Comparison of ENCODE assay signal across 18 cellular contexts in the genomic region with DNA sequence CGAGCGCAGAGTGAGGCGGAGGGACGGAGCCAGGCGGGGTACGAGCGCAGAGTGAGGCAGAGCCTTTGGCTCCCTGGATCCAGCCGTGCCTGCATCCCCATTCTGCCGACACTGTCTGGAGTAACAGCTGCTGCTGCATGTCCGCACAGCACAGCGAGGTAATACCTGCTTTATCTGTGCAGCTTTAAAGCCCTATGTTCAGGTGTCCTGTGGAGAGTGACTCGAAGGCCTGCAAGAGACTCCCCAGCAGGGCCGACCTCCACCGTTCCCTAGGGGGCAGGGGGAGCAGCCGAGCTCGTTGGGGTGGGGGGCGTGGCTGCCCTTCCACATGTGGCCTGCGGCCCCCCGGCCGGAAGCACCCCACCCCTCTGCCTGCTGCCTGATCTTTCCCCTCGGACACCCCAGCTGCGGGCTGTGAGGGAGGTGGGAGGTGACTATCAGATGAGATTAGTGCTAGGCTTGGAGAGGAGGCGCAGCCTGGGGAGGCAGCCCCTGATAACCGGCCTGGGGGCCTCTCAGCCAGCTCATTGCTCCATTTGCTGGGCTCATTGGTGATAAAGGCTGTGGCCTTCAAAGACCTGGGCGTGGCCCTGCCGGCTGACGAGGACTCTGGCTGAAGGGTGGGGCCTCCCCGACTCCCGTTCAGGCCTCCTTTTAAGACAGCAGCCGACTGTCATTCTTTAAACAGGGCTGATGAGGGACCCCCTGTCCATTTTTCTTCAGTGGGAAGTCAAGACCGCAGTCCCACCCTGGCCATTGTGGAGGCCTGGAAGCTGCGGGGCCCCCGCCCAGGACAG. TPM values are rescaled to one million over a fixed set of nuclear protein-coding genes. Genes with fewer than 3 reads are reported as not detected.
DNase-seq lines count a peak whose midpoint lies in the region; ATAC-seq, FAIRE-seq and TF ChIP-seq lines count a peak whose summit lies in the region.
"Had no signal": no experiment of that assay in that cellular context is flagged by ENCODE, and none has a peak within 500 bp of the region (broad histone marks: within the 10 kb centered on the region; RNA-seq: fewer than 3 reads in every experiment).

No MANE protein-coding gene starts in this region.

- DNase-seq in Right ventricle myocardium superior (no peak), left ventricle myocardium superior (no peak), NB4 (ENCODE audit: low read depth) (peak; percentile 93), H1 (ENCODE audit: low read depth in 1 of 2, low spot score in 2 of 2) (no peak), stomach (peak; percentile 41), upper lobe of right lung (no peak), EL (no peak), NCI-H1694 (lab: John Stamatoyannopoulos, UW) (no peak)
- DNase-seq: activated CD4-positive, alpha-beta T cell treated with anti-CD3 and anti-CD28 coated beads, Interleukin-2, amount 50 U/mL, for 4 hours; activated T-cell treated with anti-CD3 and anti-CD28 coated beads, Interleukin-2, amount 50 U/mL, for 4 hours; brain microvascular endothelial cell; DMS 273 treated with DMSO at 0.1 percent for 48 hours; dorsolateral prefrontal cortex; kidney glomerular epithelial cell; NCI-H1048 had no signal

- no peak for FAIRE-seq in H1 (lab: Jason Lieb, UNC)

- H3K27me3 ChIP-seq in H1 (replicated peaks in 1 of 4; ENCODE audit: control insufficient read depth in 3 of 4, extremely low read depth in 1 of 4, insufficient read depth in 3 of 4, low read length in 3 of 4), result no peaks in the 10 kb centered on the region; a peak in 3 of 7 replicates
- H3K27me3 ChIP-seq in stomach, result peaks cover 0 to 98% (median 45%) of the 10 kb centered on the region in 3 donors
- H3K27me3 ChIP-seq in upper lobe of right lung, result peaks cover 43% of the 10 kb centered on the region

- 90% methylated on average over 25 of the region's 33 CpGs; no CpG with 5 or more reads in 1 of the 2 experiments for WGBS in H1 (ENCODE audit: extremely low coverage in 1 of 2, insufficient coverage in 1 of 2, insufficient read length in 1 of 2, insufficient replicate concordance in 2 of 2, low coverage in 1 of 2, low lambda C conversion rate in 2 of 2, missing lambda C conversion rate in 1 of 2), 2 experiments
- WGBS in stomach, 5 donors, result 37 to 55% (median 43%) methylated on average over 23 to 33 of the region's 33 CpGs

- H3K4me3 ChIP-seq in NB4 (ENCODE audit: low read depth, low read length) (no peak overlapping the region), H1 (ENCODE audit: extremely low read depth in 1 of 4, insufficient read depth in 2 of 4, low read depth in 3 of 4, low read length in 4 of 4) (no peak overlapping the region), stomach (no peak overlapping the region), upper lobe of right lung (no peak overlapping the region)
- H3K4me3 ChIP-seq: dorsolateral prefrontal cortex, skin epidermis had no signal

- ATAC-seq in Right ventricle myocardium superior (ENCODE audit: poor library complexity) (peak; percentile 10), left ventricle myocardium superior (no peak), upper lobe of right lung (no peak)
- ATAC-seq: activated naive CD4-positive, alpha-beta T cell treated with anti-CD3 and anti-CD28 coated beads, Interleukin-2, amount 50 U/mL, for 72 hours; activated T-cell treated with anti-CD3 and anti-CD28 coated beads, Interleukin-2, amount 50 U/mL, for 4 hours had no signal

- H3K4ac ChIP-seq in H1 (replicated peaks; ENCODE audit: insufficient read length, low read depth, low read length), result peak overlapping the region; percentile 91

- H3K27ac ChIP-seq in H1 (ENCODE audit: low read depth, low read length), result no peak overlapping the region
- no peak overlapping the region for H3K27ac ChIP-seq in stomach
- no peak overlapping the region for H3K27ac ChIP-seq in upper lobe of right lung
- H3K27ac ChIP-seq: brain microvascular endothelial cell, dorsolateral prefrontal cortex, skin epidermis had no signal

- peak overlapping the region; percentile 83 for H3K18ac ChIP-seq in H1 (ENCODE audit: extremely low read depth, low read length)

- H2AK5ac ChIP-seq in H1 (ENCODE audit: low read depth, low read length), result no peak overlapping the region

- H3K36me3 ChIP-seq in H1 (ENCODE audit: control insufficient read depth in 2 of 4, insufficient read depth in 4 of 4, low read length in 3 of 4) (no peaks in the 10 kb centered on the region; a peak in 3 of 8 replicates), stomach (no peaks in the 10 kb centered on the region), upper lobe of right lung (no peaks in the 10 kb centered on the region)
- H3K36me3 ChIP-seq: brain microvascular endothelial cell had no signal

- H3K14ac ChIP-seq in H1 (ENCODE audit: insufficient read length), result no peak overlapping the region

- no peak for TF ChIP-seq CTCF in NB4 (IDR thresholded peaks at IDR 0.05; ENCODE audit: low read depth, low read length)
- TF ChIP-seq CTCF in H1 (IDR thresholded peaks at IDR 0.05; ENCODE audit: control extremely low read depth in 1 of 3, insufficient read depth in 1 of 3, low read depth in 1 of 3, low read length in 3 of 3), result no peak
- no peak for TF ChIP-seq CTCF in stomach (IDR thresholded peaks at IDR 0.05)
- no peak for TF ChIP-seq CTCF in upper lobe of right lung (IDR thresholded peaks at IDR 0.05)

- peak overlapping the region; percentile 72; the same call in 1 of the 2 replicates for H2BK12ac ChIP-seq in H1 (ENCODE audit: low read depth, low read length)

- no peak for TF ChIP-seq POLR2A in NB4 (IDR thresholded peaks at IDR 0.05; ENCODE audit: extremely low read depth, insufficient read length)
- no peak for TF ChIP-seq POLR2A in H1 (IDR thresholded peaks at IDR 0.05; ENCODE audit: control extremely low read depth in 1 of 2, low read depth in 2 of 2, low read length in 2 of 2)
- TF ChIP-seq POLR2A in stomach (IDR thresholded peaks at IDR 0.05), result no peak

- intact Hi-C loops in Right ventricle myocardium superior (cut with DNase I), result no loop called here
- intact Hi-C loops in left ventricle myocardium superior (cut with micrococcal nuclease), result no loop called here
- intact Hi-C loops in stomach (cut with DNase I; ENCODE audit: low total_unique reads), result no loop called here
- intact Hi-C loops in upper lobe of right lung (cut with DNase I), result no loop called here

- H4K20me1 ChIP-seq in H1 (replicated peaks in 1 of 2; ENCODE audit: control insufficient read depth in 1 of 2, insufficient read depth in 2 of 2, low read length in 2 of 2), result peaks cover 0 to 6% of the 10 kb centered on the region in 2 experiments

- 0 out of 2 replicates have a peak, but pooled peaks cover 2% of the 10 kb centered on the region for H3K79me1 ChIP-seq in H1 (ENCODE audit: low read depth, low read length)

- no peak overlapping the region for H3K23ac ChIP-seq in H1 (ENCODE audit: insufficient read length)

- no peak overlapping the region for H3K56ac ChIP-seq in H1 (replicated peaks; ENCODE audit: insufficient read length, low read depth, low read length)

- POLR2A ChIA-PET in H1 (lab: Charles Lee; ENCODE audit: partially characterized antibody), result interaction anchor here (1.0 to 2.3 kb wide), 4 partner anchors 7 to 26 kb away, joined by 3 to 5 read pairs (median 4); partner anchors contain the start of gene VENTX

- CTCF ChIA-PET in H1 (lab: Charles Lee; ENCODE audit: partially characterized antibody), result interaction anchor here (0.9 to 3.6 kb wide), 10 partner anchors 12 to 342 kb away, joined by 3 to 24 read pairs (median 7); no protein-coding TSS in a partner anchor

- H2BK15ac ChIP-seq in H1 (ENCODE audit: low read length), result no peak overlapping the region; the same call in 1 of the 2 replicates

- H2AFZ ChIP-seq in H1 (ENCODE audit: low read length), result no peak overlapping the region

- H3K23me2 ChIP-seq in H1 (ENCODE audit: low read depth, low read length), result 0 out of 2 replicates have a peak, but pooled peaks cover 1% of the 10 kb centered on the region

- TF ChIP-seq RAD21 in H1 (IDR thresholded peaks at IDR 0.05 in 1 of 2, conservative IDR thresholded peaks at IDR 0.05 in 1 of 2; ENCODE audit: low read depth in 2 of 2, low read length in 2 of 2), result no peak

- H3K79me2 ChIP-seq in H1 (ENCODE audit: control insufficient read depth in 1 of 2, insufficient read depth in 2 of 2, low read length in 2 of 2), result no peaks in the 10 kb centered on the region

- TF ChIP-seq EP300 in H1 (IDR thresholded peaks at IDR 0.05; ENCODE audit: borderline replicate concordance in 1 of 2, low read depth in 2 of 2, low read length in 2 of 2), result no peak
- no peak for TF ChIP-seq EP300 in stomach (IDR thresholded peaks at IDR 0.05)

- H4K8ac ChIP-seq in H1 (ENCODE audit: extremely low read depth, insufficient read depth, low read length), result no peak overlapping the region; the same call in 1 of the 2 replicates

- H3K4me2 ChIP-seq in H1 (ENCODE audit: insufficient read depth in 1 of 2, low read depth in 2 of 2, low read length in 2 of 2), result no peak overlapping the region

- peak overlapping the region; percentile 84 for H4K91ac ChIP-seq in H1 (replicated peaks; ENCODE audit: insufficient read length, low read length)

- H2BK5ac ChIP-seq in H1 (ENCODE audit: low read depth, low read length), result peak overlapping the region; percentile 96; the same call in 1 of the 2 replicates

- no peak overlapping the region for H4K5ac ChIP-seq in H1 (ENCODE audit: insufficient read length, low read depth, low read length)

- H3K9me3 ChIP-seq in H1 (ENCODE audit: insufficient read depth in 2 of 2, low read depth in 1 of 2, low read length in 1 of 2), result no peaks in the 10 kb centered on the region
- H3K9me3 ChIP-seq in stomach, result no peaks in the 10 kb centered on the region
- H3K9me3 ChIP-seq in upper lobe of right lung, result no peaks in the 10 kb centered on the region

- peak overlapping the region; percentile 29 for H2BK120ac ChIP-seq in H1 (replicated peaks; ENCODE audit: low read depth, low read length)

- H3K4me1 ChIP-seq in H1 (replicated peaks in 1 of 4; ENCODE audit: control insufficient read depth in 3 of 4, insufficient read depth in 4 of 4, low read length in 3 of 4) (peaks cover 0 to 15% (median 8%) of the 10 kb centered on the region in 4 experiments; a peak in 5 of 7 replicates), stomach (peaks cover 0 to 22% (median 8%) of the 10 kb centered on the region in 4 donors), upper lobe of right lung (peaks cover 7% of the 10 kb centered on the region)

- peak overlapping the region; percentile 38 for H2BK20ac ChIP-seq in H1 (ENCODE audit: low read length)

- no peak overlapping the region for H3K9ac ChIP-seq in H1 (replicated peaks in 1 of 4; ENCODE audit: extremely low read depth in 1 of 4, low read depth in 3 of 4, low read length in 3 of 4)

RNA-seq across cellular contexts. Expression of gene VENTX, which starts 8.0 kb away (rescaled TPM):
- total RNA-seq in Right ventricle myocardium superior (0.43 TPM), left ventricle myocardium superior (0.99 TPM), stomach (1 to 10 TPM in 1 of 5 donors, under 1 TPM in 2, not detected in 2; 0.45 to 3.2 (median 0.58) TPM), upper lobe of right lung (3.4 TPM)
- 4.7 and 5.6 TPM in 2 replicates for total RNA-seq in H1 (2021; fragmentation: NEBNext Ultra II Directional; extraction: Animal tissue kit (Norgen Biotek cat#: 25700))
- polyA plus RNA-seq in H1 (2011; rRNA removed) (5.6 and 7.8 TPM in 2 replicates), stomach (under 1 TPM; 0.15 to 0.75 (median 0.35) TPM)
- 4.6 TPM for polyA plus RNA-seq in H1 (2011; cell fraction: cytosol; rRNA removed)
- 17.4 TPM for polyA plus RNA-seq in H1 (2011; cell fraction: nucleus; rRNA removed)
- 3.4 to 5.9 TPM (median 5.1 TPM) in 4 replicates for polyA plus RNA-seq in H1 (2012, experiment 1 of 2)
- polyA plus RNA-seq in H1 (2012, experiment 2 of 2), result 3.8 TPM
- 3.8 TPM for polyA plus RNA-seq in H1 (2013, experiment 1 of 2)
- 3.5 TPM for polyA plus RNA-seq in H1 (2013, experiment 2 of 2)
- 1.6 and 1.7 TPM in 2 replicates for polyA minus RNA-seq in H1 (2011; rRNA and poly(A)+ RNA removed)
- polyA minus RNA-seq in H1 (2011; cell fraction: cytosol; rRNA and poly(A)+ RNA removed), result 5.8 TPM
- 6.0 TPM for polyA minus RNA-seq in H1 (2011; cell fraction: nucleus; rRNA and poly(A)+ RNA removed)
- total RNA-seq: activated naive CD4-positive, alpha-beta T cell treated with anti-CD3 and anti-CD28 coated beads, Interleukin-2, amount 50 U/mL, for 72 hours; activated T-cell treated with anti-CD3 and anti-CD28 coated beads, Interleukin-2, amount 50 U/mL, for 4 hours; osteocyte had no signal

RNA-seq across cellular contexts. Expression of gene UTF1, which starts 15.6 kb away (rescaled TPM):
- not detected for total RNA-seq in Right ventricle myocardium superior
- total RNA-seq in left ventricle myocardium superior, result not detected
- total RNA-seq in H1 (2021; fragmentation: NEBNext Ultra II Directional; extraction: Animal tissue kit (Norgen Biotek cat#: 25700)), result 21.7 and 21.8 TPM in 2 replicates
- polyA plus RNA-seq in H1 (2011; rRNA removed), result 0.47 and 0.97 TPM in 2 replicates
- 0.56 TPM for polyA plus RNA-seq in H1 (2011; cell fraction: cytosol; rRNA removed)
- polyA plus RNA-seq in H1 (2011; cell fraction: nucleus; rRNA removed), result 3.0 TPM
- 4.6 to 12.2 TPM (median 10.6 TPM) in 4 replicates for polyA plus RNA-seq in H1 (2012, experiment 1 of 2)
- polyA plus RNA-seq in H1 (2012, experiment 2 of 2), result 0.80 TPM
- polyA plus RNA-seq in H1 (2013, experiment 1 of 2), result 23.8 TPM
- 24.8 TPM for polyA plus RNA-seq in H1 (2013, experiment 2 of 2)
- not detected in 2 replicates for polyA minus RNA-seq in H1 (2011; rRNA and poly(A)+ RNA removed)
- polyA minus RNA-seq in H1 (2011; cell fraction: cytosol; rRNA and poly(A)+ RNA removed), result 6.3 TPM
- 4.3 TPM for polyA minus RNA-seq in H1 (2011; cell fraction: nucleus; rRNA and poly(A)+ RNA removed)
- not detected for total RNA-seq in stomach
- polyA plus RNA-seq in stomach, result not detected
- not detected for total RNA-seq in upper lobe of right lung
- total RNA-seq: activated naive CD4-positive, alpha-beta T cell treated with anti-CD3 and anti-CD28 coated beads, Interleukin-2, amount 50 U/mL, for 72 hours; osteocyte had no signal

RNA-seq across cellular contexts. Expression of gene ADAM8, which starts 31.0 kb away (rescaled TPM):
- total RNA-seq in Right ventricle myocardium superior (2.5 TPM), left ventricle myocardium superior (2.4 TPM), stomach (10 to 100 TPM in 1 of 5 donors, 1 to 10 TPM in 3, not detected in 1; 3.3 to 50.8 (median 5.0) TPM), upper lobe of right lung (20.3 TPM)
- total RNA-seq in H1 (2021; fragmentation: NEBNext Ultra II Directional; extraction: Animal tissue kit (Norgen Biotek cat#: 25700)), result 4.4 and 4.6 TPM in 2 replicates
- polyA plus RNA-seq in H1 (2011; rRNA removed) (4.6 and 6.0 TPM in 2 replicates), stomach (1 to 10 TPM; 1.8 to 4.4 (median 3.6) TPM)
- 3.4 TPM for polyA plus RNA-seq in H1 (2011; cell fraction: cytosol; rRNA removed)
- 24.5 TPM for polyA plus RNA-seq in H1 (2011; cell fraction: nucleus; rRNA removed)
- polyA plus RNA-seq in H1 (2012, experiment 1 of 2), result 1.7 to 3.4 TPM (median 2.6 TPM) in 4 replicates
- 1.7 TPM for polyA plus RNA-seq in H1 (2012, experiment 2 of 2)
- polyA plus RNA-seq in H1 (2013, experiment 1 of 2), result 3.5 TPM
- 3.1 TPM for polyA plus RNA-seq in H1 (2013, experiment 2 of 2)
- 2.2 and 2.5 TPM in 2 replicates for polyA minus RNA-seq in H1 (2011; rRNA and poly(A)+ RNA removed)
- 3.8 TPM for polyA minus RNA-seq in H1 (2011; cell fraction: cytosol; rRNA and poly(A)+ RNA removed)
- 10.3 TPM for polyA minus RNA-seq in H1 (2011; cell fraction: nucleus; rRNA and poly(A)+ RNA removed)

Comparison
In these comparisons a context has a peak if more than half of its experiments do, and no peak if none do; other contexts are left out.
1. DNase-seq: peak in NB4 (single experiment) and stomach (single experiment); none in Right ventricle myocardium superior (single experiment), left ventricle myocardium superior (single experiment), H1 (0 of 2), upper lobe of right lung (single experiment), EL (single experiment) and NCI-H1694 (single experiment).
2. RNA of gene UTF1, which starts 15.6 kb away (total RNA-seq): 21.7 to 21.8 TPM in H1; not detected in upper lobe of right lung (single experiment), not detected in Right ventricle myocardium superior (single experiment), not detected in left ventricle myocardium superior (single experiment) and not detected in stomach; every median in the first group is over 10 times any median in the second.